17 cellular contexts compared by ENCODE assay signal in genomic region chr18:12366379-12366778, GRCh38. TPM values are rescaled to one million over a fixed set of nuclear protein-coding genes. Genes with fewer than 3 reads are reported as not detected.
DNase-seq lines count a peak whose midpoint lies in the region; ATAC-seq and TF ChIP-seq lines count a peak whose summit lies in the region.
"Had no signal": no experiment of that assay in that cellular context is flagged by ENCODE, and none has a peak within 500 bp of the region (broad histone marks: within the 10 kb centered on the region; RNA-seq: fewer than 3 reads in every experiment).

No MANE protein-coding gene starts in this region.

- no peak overlapping the region for H3K4me3 ChIP-seq in effector memory CD4-positive, alpha-beta T cell (ENCODE audit: insufficient read depth, low read depth, low read length, poor library complexity, severe bottlenecking)
- H3K4me3 ChIP-seq: HAP-1 had no signal

- H3K4me3 Mint-ChIP-seq in activated naive CD4-positive, alpha-beta T cell treated with anti-CD3 and anti-CD28 coated beads, Interleukin-2, amount 10 ng/mL, durations not matched to agents 7 days and 5 days: no peak overlapping the region
- no peak overlapping the region for H3K4me3 Mint-ChIP-seq in neural crest cell
- no peak overlapping the region for H3K4me3 Mint-ChIP-seq in activated T-cell treated with anti-CD3 and anti-CD28 coated beads, Interleukin-2, amount 50 U/mL, for 24 hours

- no peaks in the 10 kb centered on the region for H3K9me3 Mint-ChIP-seq in activated naive CD4-positive, alpha-beta T cell treated with anti-CD3 and anti-CD28 coated beads, Interleukin-2, amount 10 ng/mL, durations not matched to agents 7 days and 5 days
- H3K9me3 Mint-ChIP-seq in activated naive CD4-positive, alpha-beta T cell treated with anti-CD3 and anti-CD28 coated beads, Interleukin-2, amount 50 U/mL, for 72 hours: no peaks in the 10 kb centered on the region
- no peaks in the 10 kb centered on the region for H3K9me3 Mint-ChIP-seq in neural crest cell
- no peaks in the 10 kb centered on the region for H3K9me3 Mint-ChIP-seq in activated T-cell treated with anti-CD3 and anti-CD28 coated beads, Interleukin-2, amount 50 U/mL, for 24 hours

- H3K27me3 ChIP-seq in effector memory CD4-positive, alpha-beta T cell (replicated peaks; ENCODE audit: control insufficient read depth, insufficient read depth, low read length, poor library complexity, severe bottlenecking): no peaks in the 10 kb centered on the region

- peak overlapping the region; percentile 35 for H3K27ac Mint-ChIP-seq in activated naive CD4-positive, alpha-beta T cell treated with anti-CD3 and anti-CD28 coated beads, Interleukin-2, amount 10 ng/mL, durations not matched to agents 7 days and 5 days
- H3K27ac Mint-ChIP-seq in activated naive CD4-positive, alpha-beta T cell treated with anti-CD3 and anti-CD28 coated beads, Interleukin-2, amount 50 U/mL, for 72 hours: peak overlapping the region in 1 of 2 donors; percentile 55
- peak overlapping the region; percentile 81 for H3K27ac Mint-ChIP-seq in neural crest cell (ENCODE audit: unreplicated experiment)
- no peak overlapping the region for H3K27ac Mint-ChIP-seq in activated T-cell treated with anti-CD3 and anti-CD28 coated beads, Interleukin-2, amount 50 U/mL, for 24 hours

- no peaks in the 10 kb centered on the region for H3K9me3 ChIP-seq in effector memory CD4-positive, alpha-beta T cell (ENCODE audit: control insufficient read depth, low read length)
- H3K9me3 ChIP-seq: HAP-1 had no signal

- peaks cover 39% of the 10 kb centered on the region for H3K36me3 Mint-ChIP-seq in activated naive CD4-positive, alpha-beta T cell treated with anti-CD3 and anti-CD28 coated beads, Interleukin-2, amount 10 ng/mL, durations not matched to agents 7 days and 5 days
- peaks cover 11 to 13% of the 10 kb centered on the region in 2 donors for H3K36me3 Mint-ChIP-seq in activated naive CD4-positive, alpha-beta T cell treated with anti-CD3 and anti-CD28 coated beads, Interleukin-2, amount 50 U/mL, for 72 hours
- H3K36me3 Mint-ChIP-seq in neural crest cell (ENCODE audit: low read depth): peaks cover 13% of the 10 kb centered on the region
- peaks cover 95% of the 10 kb centered on the region for H3K36me3 Mint-ChIP-seq in activated T-cell treated with anti-CD3 and anti-CD28 coated beads, Interleukin-2, amount 50 U/mL, for 24 hours (ENCODE audit: low read depth)

- H3K36me3 ChIP-seq in effector memory CD4-positive, alpha-beta T cell (ENCODE audit: control insufficient read depth, insufficient read depth, low read length): peaks cover 36% of the 10 kb centered on the region

- CTCF ChIA-PET in activated naive CD4-positive, alpha-beta T cell treated with anti-CD3 and anti-CD28 coated beads, Interleukin-2, amount 10 ng/mL, durations not matched to agents 7 days and 5 days (lab: Charles Lee): no interaction called here

- TF ChIP-seq CTCF in neural crest cell (conservative IDR thresholded peaks at IDR 0.05): no peak

- H3K4me1 ChIP-seq in effector memory CD4-positive, alpha-beta T cell (ENCODE audit: control insufficient read depth, insufficient read depth, low read length, poor library complexity, severe bottlenecking): no peaks in the 10 kb centered on the region
- H3K4me1 ChIP-seq: HAP-1 had no signal

- intact Hi-C loops in left ventricle myocardium superior (cut with micrococcal nuclease): no loop called here

- H3K4me1 Mint-ChIP-seq in activated naive CD4-positive, alpha-beta T cell treated with anti-CD3 and anti-CD28 coated beads, Interleukin-2, amount 10 ng/mL, durations not matched to agents 7 days and 5 days: peaks cover 3% of the 10 kb centered on the region
- H3K4me1 Mint-ChIP-seq in neural crest cell: peaks cover 8% of the 10 kb centered on the region
- H3K4me1 Mint-ChIP-seq in activated T-cell treated with anti-CD3 and anti-CD28 coated beads, Interleukin-2, amount 50 U/mL, for 24 hours (ENCODE audit: low read depth): peaks cover 18% of the 10 kb centered on the region

- no peak overlapping the region for H3K27ac ChIP-seq in effector memory CD4-positive, alpha-beta T cell (ENCODE audit: insufficient read depth, low read length, poor library complexity, severe bottlenecking)

- no peaks in the 10 kb centered on the region for H3K27me3 Mint-ChIP-seq in activated naive CD4-positive, alpha-beta T cell treated with anti-CD3 and anti-CD28 coated beads, Interleukin-2, amount 10 ng/mL, durations not matched to agents 7 days and 5 days
- H3K27me3 Mint-ChIP-seq in neural crest cell (ENCODE audit: low read depth): no peaks in the 10 kb centered on the region
- no peaks in the 10 kb centered on the region for H3K27me3 Mint-ChIP-seq in activated T-cell treated with anti-CD3 and anti-CD28 coated beads, Interleukin-2, amount 50 U/mL, for 24 hours

- DNase-seq in activated naive CD4-positive, alpha-beta T cell treated with anti-CD3 and anti-CD28 coated beads, Interleukin-2, amount 10 ng/mL, durations not matched to agents 7 days and 5 days: no peak
- DNase-seq in activated naive CD4-positive, alpha-beta T cell treated with anti-CD3 and anti-CD28 coated beads, Interleukin-2, amount 50 U/mL, for 72 hours (ENCODE audit: low spot score in 2 of 2): no peak
- peak; percentile 79 for DNase-seq in left ventricle myocardium superior
- DNase-seq in neural crest cell (ENCODE audit: low read depth, low spot score): no peak
- no peak for DNase-seq in activated T-cell treated with anti-CD3 and anti-CD28 coated beads, Interleukin-2, amount 50 U/mL, for 24 hours
- no peak for DNase-seq in effector memory CD4-positive, alpha-beta T cell
- DNase-seq: C1 segment of cervical spinal cord, DMS153, IMR-90, NCI-H1417, NCI-H1930, NCI-H2171, NCI-H82 had no signal

- ATAC-seq in activated naive CD4-positive, alpha-beta T cell treated with anti-CD3 and anti-CD28 coated beads, Interleukin-2, amount 50 U/mL, for 72 hours: no peak
- ATAC-seq in left ventricle myocardium superior: peak; percentile 74
- ATAC-seq in GM21367 (IDR thresholded peaks at IDR 0.05; ENCODE audit: unreplicated experiment): no peak
- no peak for ATAC-seq in HG02678 (IDR thresholded peaks at IDR 0.05; ENCODE audit: unreplicated experiment)
- ATAC-seq: Panc1 had no signal

RNA-seq across cellular contexts. Expression of gene AFG3L2, which starts 10.6 kb away (rescaled TPM):
- 10 to 100 TPM; 36.8 to 52.3 TPM for total RNA-seq in activated naive CD4-positive, alpha-beta T cell treated with anti-CD3 and anti-CD28 coated beads, Interleukin-2, amount 50 U/mL, for 72 hours
- 143 TPM for total RNA-seq in left ventricle myocardium superior
- 55.3 and 56.4 TPM in 2 replicates for total RNA-seq in neural crest cell

RNA-seq across cellular contexts. Expression of gene PRELID3A, which starts 41.4 kb away (rescaled TPM):
- 1 to 10 TPM; 1.2 to 5.0 TPM for total RNA-seq in activated naive CD4-positive, alpha-beta T cell treated with anti-CD3 and anti-CD28 coated beads, Interleukin-2, amount 50 U/mL, for 72 hours
- total RNA-seq in left ventricle myocardium superior (1.9 TPM), neural crest cell (21.6 and 32.5 TPM in 2 replicates)

RNA-seq across cellular contexts. Expression of gene TUBB6, which starts 58.3 kb away (rescaled TPM):
- 10 to 100 TPM in 1 of 2 donors, 1 to 10 TPM in 1; 8.0 to 16.7 TPM for total RNA-seq in activated naive CD4-positive, alpha-beta T cell treated with anti-CD3 and anti-CD28 coated beads, Interleukin-2, amount 50 U/mL, for 72 hours
- total RNA-seq in left ventricle myocardium superior (82.0 TPM), neural crest cell (77.8 and 81.8 TPM in 2 replicates)
